In the genomic region with DNA sequence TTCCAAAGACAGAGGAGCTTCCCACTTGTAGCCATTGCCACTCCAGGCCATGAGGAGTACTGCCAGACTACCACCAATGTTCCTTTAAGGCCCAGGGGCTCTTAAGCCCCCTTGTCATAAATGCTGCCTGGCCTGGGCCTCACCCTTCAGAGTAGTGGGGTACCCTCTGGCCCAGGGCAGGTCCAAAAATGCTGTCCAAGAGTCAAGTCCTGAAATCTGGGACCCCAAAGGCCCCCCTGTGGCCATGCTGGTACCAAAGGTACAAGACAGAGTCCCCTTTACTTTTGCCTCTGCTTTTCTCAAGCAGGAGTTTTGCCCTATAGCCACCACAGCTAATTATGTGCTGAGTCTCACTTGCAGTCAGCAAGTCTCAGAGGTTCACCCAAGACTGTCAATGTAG, we compare ENCODE assay signal across 2 cellular contexts.
A peak's percentile ranks its signal among the peaks of the same experiment; 100 is the strongest.
TF ChIP-seq lines count a peak whose summit lies in the region.

No MANE protein-coding gene starts in this region.

TF ChIP-seq in GM12891, 5 proteins besides CTCF, POLR2A, EP300 and RAD21:
- TF ChIP-seq POLR2AphosphoS5 (IDR thresholded peaks at IDR 0.05; ENCODE audit: low read depth, low read length) (no peak), SPI1 (IDR thresholded peaks at IDR 0.05; ENCODE audit: low read depth, low read length) (no peak), POU2F2 (IDR thresholded peaks at IDR 0.05; ENCODE audit: low read depth, low read length) (no peak), TAF1 (IDR thresholded peaks at IDR 0.05; ENCODE audit: low read depth, low read length) (no peak), PAX5 (IDR thresholded peaks at IDR 0.05; ENCODE audit: insufficient read depth, low read length, severe bottlenecking) (no peak)
TF ChIP-seq in GM12891: peak in this region for 0.

TF ChIP-seq in HepG2, 621 proteins besides CTCF, POLR2A, EP300 and RAD21:
- TF ChIP-seq, protein P1, sequence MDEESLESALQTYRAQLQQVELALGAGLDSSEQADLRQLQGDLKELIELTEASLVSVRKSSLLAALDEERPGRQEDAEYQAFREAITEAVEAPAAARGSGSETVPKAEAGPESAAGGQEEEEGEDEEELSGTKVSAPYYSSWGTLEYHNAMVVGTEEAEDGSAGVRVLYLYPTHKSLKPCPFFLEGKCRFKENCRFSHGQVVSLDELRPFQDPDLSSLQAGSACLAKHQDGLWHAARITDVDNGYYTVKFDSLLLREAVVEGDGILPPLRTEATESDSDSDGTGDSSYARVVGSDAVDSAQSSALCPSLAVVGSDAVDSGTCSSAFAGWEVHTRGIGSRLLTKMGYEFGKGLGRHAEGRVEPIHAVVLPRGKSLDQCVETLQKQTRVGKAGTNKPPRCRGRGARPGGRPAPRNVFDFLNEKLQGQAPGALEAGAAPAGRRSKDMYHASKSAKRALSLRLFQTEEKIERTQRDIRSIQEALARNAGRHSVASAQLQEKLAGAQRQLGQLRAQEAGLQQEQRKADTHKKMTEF (CRISPR knock-in tag; IDR thresholded peaks at IDR 0.05) = no peak
- TF ChIP-seq, protein P2, sequence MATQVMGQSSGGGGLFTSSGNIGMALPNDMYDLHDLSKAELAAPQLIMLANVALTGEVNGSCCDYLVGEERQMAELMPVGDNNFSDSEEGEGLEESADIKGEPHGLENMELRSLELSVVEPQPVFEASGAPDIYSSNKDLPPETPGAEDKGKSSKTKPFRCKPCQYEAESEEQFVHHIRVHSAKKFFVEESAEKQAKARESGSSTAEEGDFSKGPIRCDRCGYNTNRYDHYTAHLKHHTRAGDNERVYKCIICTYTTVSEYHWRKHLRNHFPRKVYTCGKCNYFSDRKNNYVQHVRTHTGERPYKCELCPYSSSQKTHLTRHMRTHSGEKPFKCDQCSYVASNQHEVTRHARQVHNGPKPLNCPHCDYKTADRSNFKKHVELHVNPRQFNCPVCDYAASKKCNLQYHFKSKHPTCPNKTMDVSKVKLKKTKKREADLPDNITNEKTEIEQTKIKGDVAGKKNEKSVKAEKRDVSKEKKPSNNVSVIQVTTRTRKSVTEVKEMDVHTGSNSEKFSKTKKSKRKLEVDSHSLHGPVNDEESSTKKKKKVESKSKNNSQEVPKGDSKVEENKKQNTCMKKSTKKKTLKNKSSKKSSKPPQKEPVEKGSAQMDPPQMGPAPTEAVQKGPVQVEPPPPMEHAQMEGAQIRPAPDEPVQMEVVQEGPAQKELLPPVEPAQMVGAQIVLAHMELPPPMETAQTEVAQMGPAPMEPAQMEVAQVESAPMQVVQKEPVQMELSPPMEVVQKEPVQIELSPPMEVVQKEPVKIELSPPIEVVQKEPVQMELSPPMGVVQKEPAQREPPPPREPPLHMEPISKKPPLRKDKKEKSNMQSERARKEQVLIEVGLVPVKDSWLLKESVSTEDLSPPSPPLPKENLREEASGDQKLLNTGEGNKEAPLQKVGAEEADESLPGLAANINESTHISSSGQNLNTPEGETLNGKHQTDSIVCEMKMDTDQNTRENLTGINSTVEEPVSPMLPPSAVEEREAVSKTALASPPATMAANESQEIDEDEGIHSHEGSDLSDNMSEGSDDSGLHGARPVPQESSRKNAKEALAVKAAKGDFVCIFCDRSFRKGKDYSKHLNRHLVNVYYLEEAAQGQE (IDR thresholded peaks at IDR 0.05; ENCODE audit: borderline replicate concordance in 1 of 2, low read depth in 1 of 2, low read length in 2 of 2) = peak in 1 of 2 experiments; percentile 37; a peak in 1 of 4 replicates
TF ChIP-seq in HepG2: peak in this region for 1.
